ENCODE assay signal across 15 cellular contexts in genomic region chr21:34815831-34816700, GRCh38.
DNase-seq lines count a peak whose midpoint lies in the region; ATAC-seq and TF ChIP-seq lines count a peak whose summit lies in the region.
"Had no signal": no experiment of that assay in that cellular context is flagged by ENCODE, and none has a peak within 500 bp of the region (broad histone marks: within the 10 kb centered on the region; RNA-seq: fewer than 3 reads in every experiment).

No MANE protein-coding gene starts in this region.

- no peaks in the 10 kb centered on the region for H3K79me1 ChIP-seq in neuronal stem cell (ENCODE audit: low read depth, low read length)

- H3K23ac ChIP-seq in neuronal stem cell (ENCODE audit: low read depth, low read length, poor library complexity) = no peak overlapping the region

- H2BK5ac ChIP-seq in neuronal stem cell (ENCODE audit: low read length) = no peak overlapping the region

- peak overlapping the region; percentile 57 for H3K27ac Mint-ChIP-seq in activated CD4-positive, alpha-beta T cell treated with anti-CD3 and anti-CD28 coated beads, Interleukin-2, amount 10 ng/mL, durations not matched to agents 24 days and 14 days

- no peak overlapping the region for H3K4me2 ChIP-seq in neuronal stem cell (ENCODE audit: insufficient read depth, low read length, poor library complexity, severe bottlenecking)

- H3K27me3 Mint-ChIP-seq in activated CD4-positive, alpha-beta T cell treated with anti-CD3 and anti-CD28 coated beads, Interleukin-2, amount 10 ng/mL, durations not matched to agents 24 days and 14 days = no peaks in the 10 kb centered on the region

- ATAC-seq in HG02885 (IDR thresholded peaks at IDR 0.05; ENCODE audit: poor library complexity, unreplicated experiment) (no peak), HG02840 (IDR thresholded peaks at IDR 0.05; ENCODE audit: low FRiP score, unreplicated experiment) (no peak)
- ATAC-seq: pancreas had no signal

- no peak overlapping the region for H3K4me3 Mint-ChIP-seq in activated CD4-positive, alpha-beta T cell treated with anti-CD3 and anti-CD28 coated beads, Interleukin-2, amount 10 ng/mL, durations not matched to agents 24 days and 14 days

- H3K4me1 ChIP-seq in HEK293 (ENCODE audit: control insufficient read depth, insufficient read depth, low read length) (peaks cover 15% of the 10 kb centered on the region), colonic mucosa (peaks cover 3% of the 10 kb centered on the region), neuronal stem cell (ENCODE audit: control insufficient read depth in 2 of 2, insufficient read depth in 1 of 2, low read depth in 1 of 2, low read length in 2 of 2) (peaks cover 0 to 27% of the 10 kb centered on the region in 2 donors)

- POLR2A ChIA-PET in HEK293 (lab: Yijun Ruan, JAX) = no interaction called here

- intact Hi-C loops in activated CD4-positive, alpha-beta T cell treated with anti-CD3 and anti-CD28 coated beads, Interleukin-2, amount 10 ng/mL, durations not matched to agents 24 days and 14 days (cut with micrococcal nuclease) = no loop called here
- intact Hi-C loops in colonic mucosa (cut with DNase I) = no loop called here

- H3K4me3 ChIP-seq in HEK293 (ENCODE audit: low read depth, low read length) = no peak overlapping the region
- no peak overlapping the region for H3K4me3 ChIP-seq in colonic mucosa
- H3K4me3 ChIP-seq in neuronal stem cell (ENCODE audit: low read length in 2 of 2) = no peak overlapping the region
- H3K4me3 ChIP-seq: coronary artery, pancreas, SK-N-MC, thoracic aorta had no signal

- no CpG with 5 or more reads among the region's 9 CpGs for WGBS in neuronal stem cell (ENCODE audit: extremely low coverage in 2 of 2, insufficient read length in 2 of 2, insufficient replicate concordance in 1 of 2), 2 donors

- peak overlapping the region; percentile 8 for H2AK5ac ChIP-seq in neuronal stem cell (ENCODE audit: low read depth, low read length)

- no peak overlapping the region for H4K8ac ChIP-seq in neuronal stem cell (ENCODE audit: low read depth, low read length)

- H2BK12ac ChIP-seq in neuronal stem cell (ENCODE audit: low read length) = no peak overlapping the region

- H3K9me3 Mint-ChIP-seq in activated CD4-positive, alpha-beta T cell treated with anti-CD3 and anti-CD28 coated beads, Interleukin-2, amount 10 ng/mL, durations not matched to agents 24 days and 14 days = no peaks in the 10 kb centered on the region

- no peak overlapping the region for H2AFZ ChIP-seq in neuronal stem cell (ENCODE audit: low read length)

- H4K91ac ChIP-seq in neuronal stem cell (ENCODE audit: low read depth, low read length, poor library complexity) = peak overlapping the region; percentile 17

- peaks cover 69% of the 10 kb centered on the region for H3K36me3 Mint-ChIP-seq in activated CD4-positive, alpha-beta T cell treated with anti-CD3 and anti-CD28 coated beads, Interleukin-2, amount 10 ng/mL, durations not matched to agents 24 days and 14 days (ENCODE audit: low read depth)

- DNase-seq in activated CD4-positive, alpha-beta T cell treated with anti-CD3 and anti-CD28 coated beads, Interleukin-2, amount 10 ng/mL, durations not matched to agents 24 days and 14 days = no peak
- DNase-seq in activated CD4-positive, alpha-beta T cell treated with anti-CD3 and anti-CD28 coated beads for 1 hour = no peak
- DNase-seq in colonic mucosa (peak; percentile 6), neuronal stem cell (ENCODE audit: low spot score) (no peak), GOT3 (lab: John Stamatoyannopoulos, UW) (no peak)
- DNase-seq: amniotic stem cell, DMS53, MM.1S, pancreas had no signal

- H3K36me3 ChIP-seq in HEK293 (ENCODE audit: control insufficient read depth in 2 of 2, insufficient read depth in 1 of 2, low read length in 2 of 2) (no peaks in the 10 kb centered on the region), colonic mucosa (no peaks in the 10 kb centered on the region), neuronal stem cell (replicated peaks in 1 of 2; ENCODE audit: control insufficient read depth in 2 of 2, insufficient read depth in 2 of 2, low read length in 2 of 2) (no peaks in the 10 kb centered on the region)
- H3K36me3 ChIP-seq: pancreas, thoracic aorta had no signal

- CTCF ChIA-PET in HEK293 (lab: Yijun Ruan, JAX) = no interaction called here

- H3K9me3 ChIP-seq in HEK293 (ENCODE audit: control insufficient read depth, insufficient read depth, low read depth, low read length) (no peaks in the 10 kb centered on the region), colonic mucosa (no peaks in the 10 kb centered on the region), neuronal stem cell (replicated peaks in 1 of 2; ENCODE audit: control insufficient read depth in 2 of 2, insufficient read depth in 1 of 2, low read depth in 1 of 2, low read length in 2 of 2) (no peaks in the 10 kb centered on the region)
- H3K9me3 ChIP-seq: pancreas, thoracic aorta had no signal

- H2BK120ac ChIP-seq in neuronal stem cell (ENCODE audit: low read depth, low read length) = no peak overlapping the region

- H3K9ac ChIP-seq in colonic mucosa (ENCODE audit: low read depth in 2 of 2, low read length in 2 of 2) = no peak overlapping the region
- H3K9ac ChIP-seq in neuronal stem cell (ENCODE audit: low read depth, low read length, poor library complexity) = no peak overlapping the region

- H3K4ac ChIP-seq in neuronal stem cell (ENCODE audit: low read length) = no peak overlapping the region

- H3K27ac ChIP-seq in HEK293 (ENCODE audit: extremely low read depth, low read depth, low read length) (no peak overlapping the region), colonic mucosa (no peak overlapping the region), neuronal stem cell (replicated peaks; ENCODE audit: low read length) (no peak overlapping the region)
- H3K27ac ChIP-seq: coronary artery, pancreas, SK-N-MC, thoracic aorta had no signal

- H3K14ac ChIP-seq in neuronal stem cell (ENCODE audit: low read length) = no peak overlapping the region

- peaks cover 18% of the 10 kb centered on the region for H3K4me1 Mint-ChIP-seq in activated CD4-positive, alpha-beta T cell treated with anti-CD3 and anti-CD28 coated beads, Interleukin-2, amount 10 ng/mL, durations not matched to agents 24 days and 14 days

- TF ChIP-seq CTCF in HEK293 (tag by site-specific recombination; IDR thresholded peaks at IDR 0.05) (no peak), colonic mucosa (IDR thresholded peaks at IDR 0.05) (no peak)

- H3K27me3 ChIP-seq in colonic mucosa (no peaks in the 10 kb centered on the region), neuronal stem cell (ENCODE audit: control insufficient read depth in 3 of 3, insufficient read depth in 3 of 3, low read depth in 1 of 3, low read length in 3 of 3) (no peaks in the 10 kb centered on the region)
- H3K27me3 ChIP-seq: pancreas had no signal

- H3K18ac ChIP-seq in neuronal stem cell (ENCODE audit: low read length) = peak overlapping the region; percentile 9

- peak overlapping the region; percentile 22 for H2BK15ac ChIP-seq in neuronal stem cell (ENCODE audit: low read length)

TF ChIP-seq in HEK293, 187 proteins besides CTCF, POLR2A, EP300 and RAD21:
- TF ChIP-seq TRIM28 (IDR thresholded peaks at IDR 0.05; ENCODE audit: borderline replicate concordance, low read length) (no peak), ZNF660 (tag by site-specific recombination; IDR thresholded peaks at IDR 0.05) (no peak), SCRT2 (tag by site-specific recombination; IDR thresholded peaks at IDR 0.05) (peak; percentile 62; the same call in 1 of the 2 replicates), ZNF792 (tag by site-specific recombination; IDR thresholded peaks at IDR 0.05) (no peak)
TF ChIP-seq in HEK293: peak in this region for 1.
